27 cellular contexts compared by ENCODE assay signal in the genomic region with DNA sequence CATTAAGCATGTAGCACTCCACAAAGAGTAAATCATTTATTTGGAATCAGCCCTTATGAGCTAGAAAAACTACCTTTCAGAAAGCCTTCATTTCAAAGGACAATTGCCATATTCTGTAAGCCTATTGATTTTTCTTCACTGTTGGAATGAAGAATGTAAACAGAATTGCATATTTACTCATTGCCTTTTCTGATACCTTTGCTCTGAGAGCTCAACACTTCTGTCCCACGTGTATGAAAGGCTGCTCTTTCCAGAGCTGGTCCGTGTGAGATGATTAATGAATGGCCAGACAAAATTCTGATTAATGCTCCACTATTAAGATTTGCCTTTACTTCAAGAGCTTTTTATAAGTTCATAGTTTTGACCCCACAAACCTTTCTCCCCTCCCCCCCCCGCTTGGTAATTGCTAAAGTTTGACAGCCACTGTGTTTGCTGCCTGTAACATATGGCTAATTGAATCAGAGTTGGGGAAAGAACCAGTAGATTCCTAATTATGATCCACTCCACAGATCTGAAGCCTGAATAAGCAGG.
DNase-seq lines count a peak whose midpoint lies in the region; TF ChIP-seq lines count a peak whose summit lies in the region.
"Had no signal": no experiment of that assay in that cellular context is flagged by ENCODE, and none has a peak within 500 bp of the region (broad histone marks: within the 10 kb centered on the region; RNA-seq: fewer than 3 reads in every experiment).

No MANE protein-coding gene starts in this region.

- no peak overlapping the region for H3K4me3 Mint-ChIP-seq in nephron progenitor cell
- no peak overlapping the region for H3K4me3 Mint-ChIP-seq in activated CD4-positive, alpha-beta memory T cell treated with anti-CD3 and anti-CD28 coated beads, Interleukin-2, amount 10 ng/mL, durations not matched to agents 7 days and 5 days
- no peak overlapping the region for H3K4me3 Mint-ChIP-seq in activated T-cell treated with anti-CD3 and anti-CD28 coated beads, Interleukin-2, amount 50 U/mL, for 24 hours
- H3K4me3 Mint-ChIP-seq: activated CD4-positive, alpha-beta T cell treated with anti-CD3 and anti-CD28 coated beads for 36 hours; activated naive CD8-positive, alpha-beta T cell treated with anti-CD3 and anti-CD28 coated beads, Interleukin-2, amount 50 U/mL, for 24 hours; IgD-negative memory B cell; T-cell had no signal

- peak overlapping the region; percentile 63 for H3K4me2 ChIP-seq in hepatocyte
- H3K4me2 ChIP-seq: smooth muscle cell had no signal

- TF ChIP-seq CTCF in hepatocyte (IDR thresholded peaks at IDR 0.05; ENCODE audit: poor library complexity) (no peak), nephron progenitor cell (IDR thresholded peaks at IDR 0.05) (no peak)

- H2AFZ ChIP-seq in ACC112 (ENCODE audit: low read length, unreplicated experiment) (peak overlapping the region; percentile 32), hepatocyte (no peak overlapping the region)

- H3K27ac ChIP-seq in ACC112 (ENCODE audit: low read depth, low read length) (no peak overlapping the region), hepatocyte (peak overlapping the region; percentile 49)
- H3K27ac ChIP-seq: HL-60 had no signal

- POLR2A ChIA-PET in activated CD4-positive, alpha-beta memory T cell treated with anti-CD3 and anti-CD28 coated beads, Interleukin-2, amount 10 ng/mL, durations not matched to agents 7 days and 5 days (lab: Charles Lee), result no interaction called here

- H3K9me2 ChIP-seq in hepatocyte (replicated peaks; ENCODE audit: insufficient read depth), result no peaks in the 10 kb centered on the region

- no peaks in the 10 kb centered on the region for H3K36me3 Mint-ChIP-seq in nephron progenitor cell (ENCODE audit: low read depth)
- H3K36me3 Mint-ChIP-seq in activated CD4-positive, alpha-beta memory T cell treated with anti-CD3 and anti-CD28 coated beads, Interleukin-2, amount 10 ng/mL, durations not matched to agents 7 days and 5 days (ENCODE audit: low read depth), result no peaks in the 10 kb centered on the region
- H3K36me3 Mint-ChIP-seq in activated T-cell treated with anti-CD3 and anti-CD28 coated beads, Interleukin-2, amount 50 U/mL, for 24 hours (ENCODE audit: low read depth), result no peaks in the 10 kb centered on the region
- H3K36me3 Mint-ChIP-seq: T-cell had no signal

- H3K36me3 ChIP-seq in ACC112 (ENCODE audit: insufficient read depth, low read length), result no peaks in the 10 kb centered on the region
- H3K36me3 ChIP-seq in hepatocyte (replicated peaks; ENCODE audit: insufficient read depth, low read depth), result no peaks in the 10 kb centered on the region

- H3K27me3 Mint-ChIP-seq in nephron progenitor cell (ENCODE audit: low read depth, poor library complexity), result no peaks in the 10 kb centered on the region
- no peaks in the 10 kb centered on the region for H3K27me3 Mint-ChIP-seq in activated CD4-positive, alpha-beta memory T cell treated with anti-CD3 and anti-CD28 coated beads, Interleukin-2, amount 10 ng/mL, durations not matched to agents 7 days and 5 days
- H3K27me3 Mint-ChIP-seq in activated T-cell treated with anti-CD3 and anti-CD28 coated beads, Interleukin-2, amount 50 U/mL, for 24 hours, result peaks cover 3% of the 10 kb centered on the region
- H3K27me3 Mint-ChIP-seq: activated naive CD8-positive, alpha-beta T cell treated with anti-CD3 and anti-CD28 coated beads, Interleukin-2, amount 50 U/mL, for 24 hours had no signal

- no peaks in the 10 kb centered on the region for H3K79me2 ChIP-seq in ACC112 (ENCODE audit: control insufficient read depth, insufficient read depth, low read length, unreplicated experiment)
- H3K79me2 ChIP-seq in hepatocyte, result no peaks in the 10 kb centered on the region

- H3K9me3 Mint-ChIP-seq in nephron progenitor cell, result no peaks in the 10 kb centered on the region
- H3K9me3 Mint-ChIP-seq in activated CD4-positive, alpha-beta memory T cell treated with anti-CD3 and anti-CD28 coated beads, Interleukin-2, amount 10 ng/mL, durations not matched to agents 7 days and 5 days, result no peaks in the 10 kb centered on the region
- no peaks in the 10 kb centered on the region for H3K9me3 Mint-ChIP-seq in activated T-cell treated with anti-CD3 and anti-CD28 coated beads, Interleukin-2, amount 50 U/mL, for 24 hours
- H3K9me3 Mint-ChIP-seq: activated naive CD8-positive, alpha-beta T cell treated with anti-CD3 and anti-CD28 coated beads, Interleukin-2, amount 50 U/mL, for 24 hours; T-cell had no signal

- H3K27me3 ChIP-seq in ACC112 (ENCODE audit: insufficient read depth, low read length), result no peaks in the 10 kb centered on the region
- no peaks in the 10 kb centered on the region for H3K27me3 ChIP-seq in hepatocyte

- no peaks in the 10 kb centered on the region for H4K20me1 ChIP-seq in hepatocyte (ENCODE audit: insufficient read depth, poor library complexity, severe bottlenecking)

- peaks cover 14% of the 10 kb centered on the region for H3K4me1 Mint-ChIP-seq in nephron progenitor cell
- H3K4me1 Mint-ChIP-seq in activated CD4-positive, alpha-beta memory T cell treated with anti-CD3 and anti-CD28 coated beads, Interleukin-2, amount 10 ng/mL, durations not matched to agents 7 days and 5 days, result no peaks in the 10 kb centered on the region
- H3K4me1 Mint-ChIP-seq in activated T-cell treated with anti-CD3 and anti-CD28 coated beads, Interleukin-2, amount 50 U/mL, for 24 hours (ENCODE audit: low read depth), result no peaks in the 10 kb centered on the region
- H3K4me1 Mint-ChIP-seq: activated CD4-positive, alpha-beta T cell treated with anti-CD3 and anti-CD28 coated beads for 36 hours; activated naive CD8-positive, alpha-beta T cell treated with anti-CD3 and anti-CD28 coated beads, Interleukin-2, amount 50 U/mL, for 24 hours; IgD-negative memory B cell; T-cell had no signal

- CTCF ChIA-PET in activated CD4-positive, alpha-beta memory T cell treated with anti-CD3 and anti-CD28 coated beads, Interleukin-2, amount 10 ng/mL, durations not matched to agents 7 days and 5 days (lab: Charles Lee), result no interaction called here

- H3K4me1 ChIP-seq in ACC112 (ENCODE audit: control insufficient read depth, insufficient read depth, low read length, unreplicated experiment), result no peaks in the 10 kb centered on the region
- H3K4me1 ChIP-seq in hepatocyte (ENCODE audit: insufficient read depth), result peaks cover 11% of the 10 kb centered on the region

- 37% methylated on average over 3 of the region's 3 CpGs for whole genome bisulfite sequencing in hepatocyte (ENCODE audit: low lambda C conversion rate, missing lambda C conversion rate)

- peak; percentile 20 for DNase-seq in HuH-7.5 (ENCODE audit: low spot score)
- DNase-seq in hepatocyte (ENCODE audit: low spot score), result peak; percentile 11
- DNase-seq in nephron progenitor cell, result no peak
- no peak for DNase-seq in activated CD4-positive, alpha-beta memory T cell treated with anti-CD3 and anti-CD28 coated beads, Interleukin-2, amount 10 ng/mL, durations not matched to agents 7 days and 5 days
- no peak for DNase-seq in activated T-cell treated with anti-CD3 and anti-CD28 coated beads, Interleukin-2, amount 50 U/mL, for 24 hours
- no peak for DNase-seq in cortex of kidney (lab: John Stamatoyannopoulos, UW)
- DNase-seq in C1 segment of cervical spinal cord (lab: John Stamatoyannopoulos, UW), result no peak
- DNase-seq: activated CD4-positive, alpha-beta T cell treated with anti-CD3 and anti-CD28 coated beads for 36 hours; activated CD8-positive, alpha-beta memory T cell treated with anti-CD3 and anti-CD28 coated beads for 24 hours; activated gamma-delta T cell treated with Interleukin-2 at 50 U/mL for 16 hours; activated naive CD8-positive, alpha-beta T cell treated with anti-CD3 and anti-CD28 coated beads, Interleukin-2, amount 50 U/mL, for 24 hours; activated T-cell treated with anti-CD3 and anti-CD28 coated beads, Interleukin-2, amount 50 U/mL, for 1 hour; COR-L47; effector CD4-positive, alpha-beta T cell; erythroblast; left ventricle myocardium superior; mucosa of descending colon; NCI-H1105; NCI-H2029 treated with DMSO at 0.1 percent for 48 hours; NCI-H446 treated with DMSO at 0.1 percent for 48 hours; SIG-M5; stimulated activated CD4-positive, alpha-beta T cell treated with anti-CD3 and anti-CD28 coated beads, Interleukin-2, amount 100 ng/mL, for 24 hours; T-cell had no signal

- H3K4me3 ChIP-seq in ACC112 (ENCODE audit: low read depth, low read length), result no peak overlapping the region
- H3K4me3 ChIP-seq in hepatocyte, result no peak overlapping the region
- H3K4me3 ChIP-seq: mucosa of descending colon, smooth muscle cell had no signal

- no peaks in the 10 kb centered on the region for H3K9me3 ChIP-seq in hepatocyte (ENCODE audit: low read depth)
- H3K9me3 ChIP-seq: mucosa of descending colon had no signal

- H3K27ac Mint-ChIP-seq in nephron progenitor cell, result peak overlapping the region; percentile 37
- no peak overlapping the region for H3K27ac Mint-ChIP-seq in activated CD4-positive, alpha-beta memory T cell treated with anti-CD3 and anti-CD28 coated beads, Interleukin-2, amount 10 ng/mL, durations not matched to agents 7 days and 5 days
- H3K27ac Mint-ChIP-seq in activated T-cell treated with anti-CD3 and anti-CD28 coated beads, Interleukin-2, amount 50 U/mL, for 24 hours, result no peak overlapping the region
- H3K27ac Mint-ChIP-seq: activated CD4-positive, alpha-beta T cell treated with anti-CD3 and anti-CD28 coated beads for 36 hours; activated naive CD8-positive, alpha-beta T cell treated with anti-CD3 and anti-CD28 coated beads, Interleukin-2, amount 50 U/mL, for 24 hours; IgD-negative memory B cell; T-cell had no signal

Comparison
In these comparisons a context has a peak if more than half of its experiments do, and no peak if none do; other contexts are left out.
1. DNase-seq: peak in HuH-7.5 (single experiment) and hepatocyte (single experiment); none in nephron progenitor cell (single experiment), activated CD4-positive, alpha-beta memory T cell treated with anti-CD3 and anti-CD28 coated beads, Interleukin-2, amount 10 ng/mL, durations not matched to agents 7 days and 5 days (single experiment), activated T-cell treated with anti-CD3 and anti-CD28 coated beads, Interleukin-2, amount 50 U/mL, for 24 hours (single experiment), cortex of kidney (single experiment) and C1 segment of cervical spinal cord (0 of 14).